10 cellular contexts compared by ENCODE assay signal in genomic region chr12:120225200-120225558, GRCh38. TPM values are rescaled to one million over a fixed set of nuclear protein-coding genes. Genes with fewer than 3 reads are reported as not detected.
DNase-seq lines count a peak whose midpoint lies in the region; ATAC-seq and TF ChIP-seq lines count a peak whose summit lies in the region.
"Had no signal": no experiment of that assay in that cellular context is flagged by ENCODE, and none has a peak within 500 bp of the region (broad histone marks: within the 10 kb centered on the region; RNA-seq: fewer than 3 reads in every experiment).

No MANE protein-coding gene starts in this region.

- H3K9ac ChIP-seq in adipocyte (ENCODE audit: low read length) (peak overlapping the region; percentile 73), mesenchymal stem cell (ENCODE audit: low read length) (peak overlapping the region; percentile 64)

- H3K9me3 ChIP-seq in adipocyte (ENCODE audit: control insufficient read depth, low read length) (no peaks in the 10 kb centered on the region), mesenchymal stem cell (ENCODE audit: control insufficient read depth, low read length) (no peaks in the 10 kb centered on the region), tibial nerve (no peaks in the 10 kb centered on the region)

- H3K27ac Mint-ChIP-seq in activated naive CD4-positive, alpha-beta T cell treated with anti-CD3 and anti-CD28 coated beads, Interleukin-2, amount 10 ng/mL, durations not matched to agents 7 days and 5 days = peak overlapping the region; percentile 80

- H3K18ac ChIP-seq in mesenchymal stem cell (ENCODE audit: low read depth in 1 of 2, low read length in 2 of 2) = no peak overlapping the region

- H3K79me1 ChIP-seq in mesenchymal stem cell (replicated peaks; ENCODE audit: low read length, poor library complexity, severe bottlenecking) = peaks cover 30% of the 10 kb centered on the region

- TF ChIP-seq POLR2A in tibial nerve (IDR thresholded peaks at IDR 0.05) = no peak

- no peak overlapping the region for H2BK12ac ChIP-seq in mesenchymal stem cell (ENCODE audit: low read length in 2 of 2)

- H3K4me3 Mint-ChIP-seq in activated naive CD4-positive, alpha-beta T cell treated with anti-CD3 and anti-CD28 coated beads, Interleukin-2, amount 10 ng/mL, durations not matched to agents 7 days and 5 days = no peak overlapping the region
- H3K4me3 Mint-ChIP-seq: central memory CD8-positive, alpha-beta T cell had no signal

- no peak for ATAC-seq in GM18870 (IDR thresholded peaks at IDR 0.05; ENCODE audit: unreplicated experiment)
- ATAC-seq in HG03045 (IDR thresholded peaks at IDR 0.05; ENCODE audit: unreplicated experiment) = no peak

- H2BK15ac ChIP-seq in mesenchymal stem cell (ENCODE audit: low read depth, poor library complexity, severe bottlenecking) = no peak overlapping the region

- no peak for DNase-seq in activated naive CD4-positive, alpha-beta T cell treated with anti-CD3 and anti-CD28 coated beads, Interleukin-2, amount 10 ng/mL, durations not matched to agents 7 days and 5 days
- DNase-seq in activated naive CD4-positive, alpha-beta T cell (lab: John Stamatoyannopoulos, UW) = no peak
- DNase-seq in adipocyte (ENCODE audit: low read depth) (no peak), mesenchymal stem cell (no peak), tibial nerve (ENCODE audit: low spot score in 2 of 2) (no peak), putamen (ENCODE audit: low spot score) (no peak)
- DNase-seq: T1000 had no signal

- CTCF ChIA-PET in activated naive CD4-positive, alpha-beta T cell treated with anti-CD3 and anti-CD28 coated beads, Interleukin-2, amount 10 ng/mL, durations not matched to agents 7 days and 5 days (lab: Charles Lee) = interaction anchor here (1.1 to 14.9 kb wide), 3 partner anchors 21 to 77 kb away, joined by 3 to 773 read pairs (median 39); partner anchors contain the start of genes PXN, RPLP0 and SIRT4

- no peaks in the 10 kb centered on the region for H3K27me3 ChIP-seq in adipocyte (replicated peaks; ENCODE audit: control insufficient read depth, insufficient read depth, low read length)
- H3K27me3 ChIP-seq in mesenchymal stem cell (ENCODE audit: control insufficient read depth in 1 of 2, insufficient read depth in 1 of 2, low read length in 2 of 2) = no peaks in the 10 kb centered on the region
- H3K27me3 ChIP-seq in tibial nerve = no peaks in the 10 kb centered on the region

- no peak for TF ChIP-seq EP300 in tibial nerve (IDR thresholded peaks at IDR 0.05)

- peaks cover 43% of the 10 kb centered on the region for H3K36me3 Mint-ChIP-seq in activated naive CD4-positive, alpha-beta T cell treated with anti-CD3 and anti-CD28 coated beads, Interleukin-2, amount 10 ng/mL, durations not matched to agents 7 days and 5 days

- no peak overlapping the region for H3K23ac ChIP-seq in mesenchymal stem cell (ENCODE audit: low read length in 2 of 2)

- H3K4me1 ChIP-seq in adipocyte (ENCODE audit: control insufficient read depth, insufficient read depth, low read length) (peaks cover 58% of the 10 kb centered on the region), mesenchymal stem cell (ENCODE audit: control insufficient read depth, insufficient read depth, low read depth, low read length) (peaks cover 62% of the 10 kb centered on the region), tibial nerve (peaks cover 0 to 94% (median 53%) of the 10 kb centered on the region in 4 donors)

- H3K4me2 ChIP-seq in mesenchymal stem cell (ENCODE audit: low read length, poor library complexity, severe bottlenecking) = no peak overlapping the region

- H3K27ac ChIP-seq in mesenchymal stem cell (ENCODE audit: low read length, poor library complexity, severe bottlenecking) (peak overlapping the region; percentile 26), tibial nerve (peak overlapping the region; percentile 15 to 88 (median 73))

- WGBS in mesenchymal stem cell = 41% methylated on average over 9 of the region's 9 CpGs
- 21 to 23% methylated on average over 9 of the region's 9 CpGs for WGBS in tibial nerve, 2 donors

- TF ChIP-seq CTCF in tibial nerve (IDR thresholded peaks at IDR 0.05) = no peak

- no peak overlapping the region for H3K4ac ChIP-seq in mesenchymal stem cell (ENCODE audit: low read depth in 1 of 2, low read length in 2 of 2)

- no peaks in the 10 kb centered on the region for H3K27me3 Mint-ChIP-seq in activated naive CD4-positive, alpha-beta T cell treated with anti-CD3 and anti-CD28 coated beads, Interleukin-2, amount 10 ng/mL, durations not matched to agents 7 days and 5 days
- H3K27me3 Mint-ChIP-seq: central memory CD8-positive, alpha-beta T cell had no signal

- no peak overlapping the region for H2BK5ac ChIP-seq in mesenchymal stem cell (ENCODE audit: low read depth, low read length, poor library complexity, severe bottlenecking)

- no peak overlapping the region for H2AK5ac ChIP-seq in mesenchymal stem cell (ENCODE audit: low read length, severe bottlenecking)

- peaks cover 48% of the 10 kb centered on the region for H3K36me3 ChIP-seq in adipocyte (ENCODE audit: control insufficient read depth, insufficient read depth, low read length, severe bottlenecking)
- H3K36me3 ChIP-seq in mesenchymal stem cell (ENCODE audit: control insufficient read depth in 1 of 2, insufficient read depth in 2 of 2, low read depth in 1 of 2, low read length in 2 of 2) = peaks cover 54 to 58% of the 10 kb centered on the region in 2 experiments
- peaks cover 4 to 50% (median 25%) of the 10 kb centered on the region in 3 donors for H3K36me3 ChIP-seq in tibial nerve

- H3K4me1 Mint-ChIP-seq in activated naive CD4-positive, alpha-beta T cell treated with anti-CD3 and anti-CD28 coated beads, Interleukin-2, amount 10 ng/mL, durations not matched to agents 7 days and 5 days = peaks cover 53% of the 10 kb centered on the region

- H3K14ac ChIP-seq in mesenchymal stem cell (ENCODE audit: low read length in 2 of 2) = no peak overlapping the region

- no peak overlapping the region for H2BK120ac ChIP-seq in mesenchymal stem cell (ENCODE audit: low read depth, low read length)

- H4K91ac ChIP-seq in mesenchymal stem cell (ENCODE audit: low read length) = no peak overlapping the region

- no peak overlapping the region for H4K8ac ChIP-seq in mesenchymal stem cell (ENCODE audit: low read length)

- no peak overlapping the region for H2AFZ ChIP-seq in mesenchymal stem cell (ENCODE audit: low read depth, low read length)

- H3K4me3 ChIP-seq in adipocyte (ENCODE audit: low read length) (no peak overlapping the region), mesenchymal stem cell (ENCODE audit: insufficient read depth in 1 of 2, low read depth in 1 of 2, low read length in 2 of 2) (peak overlapping the region in 1 of 2 experiments; percentile 47), tibial nerve (peak overlapping the region in 2 of 4 donors; percentile 27 to 30)

- H3K9me3 Mint-ChIP-seq in activated naive CD4-positive, alpha-beta T cell treated with anti-CD3 and anti-CD28 coated beads, Interleukin-2, amount 10 ng/mL, durations not matched to agents 7 days and 5 days = no peaks in the 10 kb centered on the region
- H3K9me3 Mint-ChIP-seq: central memory CD8-positive, alpha-beta T cell had no signal

RNA-seq across cellular contexts. Expression of gene RPLP0, which starts 24.3 kb away (rescaled TPM):
- 3,349 TPM for polyA plus RNA-seq in mesenchymal stem cell (2013, experiment 1 of 2)
- 3,313 TPM for polyA plus RNA-seq in mesenchymal stem cell (2013, experiment 2 of 2)
- total RNA-seq in tibial nerve = 1,000 to 10,000 TPM; 1,234 to 2,921 (median 1,418) TPM

RNA-seq across cellular contexts. Expression of gene GCN1, which starts 30.7 kb away (rescaled TPM):
- 19.7 TPM for polyA plus RNA-seq in mesenchymal stem cell (2013, experiment 1 of 2)
- polyA plus RNA-seq in mesenchymal stem cell (2013, experiment 2 of 2) = 17.3 TPM
- 100 to 1,000 TPM in 2 of 4 donors, 10 to 100 TPM in 2; 44.6 to 138 (median 106) TPM for total RNA-seq in tibial nerve

RNA-seq across cellular contexts. Expression of gene PXN, which starts 40.4 kb away (rescaled TPM):
- 90.4 TPM for polyA plus RNA-seq in mesenchymal stem cell (2013, experiment 1 of 2)
- 88.1 TPM for polyA plus RNA-seq in mesenchymal stem cell (2013, experiment 2 of 2)
- total RNA-seq in tibial nerve = 100 to 1,000 TPM; 217 to 428 (median 330) TPM
